In genomic region chr1:227352164-227352563, GRCh38 we compare ENCODE assay signal across 7 cellular contexts. TPM values are rescaled to one million over a fixed set of nuclear protein-coding genes. Genes with fewer than 3 reads are reported as not detected.
DNase-seq lines count a peak whose midpoint lies in the region; ATAC-seq and TF ChIP-seq lines count a peak whose summit lies in the region.
"Not testable (repeated sequence)": the region's sequence is repeated elsewhere in the genome, so short reads cannot be mapped to it uniquely, and the experiment has no call there.

No MANE protein-coding gene starts in this region.

- H3K27me3 ChIP-seq in PC-3 (ENCODE audit: low read length); adipocyte (replicated peaks; ENCODE audit: control insufficient read depth, insufficient read depth, low read length); left ventricle myocardium inferior (ENCODE audit: low read depth); skeletal muscle satellite cell (ENCODE audit: control insufficient read depth, insufficient read depth, low read length); tibial artery: not testable (repeated sequence)

- H3K4me1 ChIP-seq in HEK293 (ENCODE audit: control insufficient read depth, insufficient read depth, low read length), result peaks cover 13% of the 10 kb centered on the region
- H3K4me1 ChIP-seq in PC-3 (ENCODE audit: insufficient read depth, low read length), result peaks cover 27% of the 10 kb centered on the region
- peaks cover 20% of the 10 kb centered on the region for H3K4me1 ChIP-seq in adipocyte (ENCODE audit: control insufficient read depth, insufficient read depth, low read length)
- H3K4me1 ChIP-seq in left ventricle myocardium inferior, result peaks cover 36% of the 10 kb centered on the region
- H3K4me1 ChIP-seq in skeletal muscle satellite cell (ENCODE audit: control insufficient read depth, insufficient read depth, low read length), result peaks cover 24% of the 10 kb centered on the region
- peaks cover 0 to 28% (median 12%) of the 10 kb centered on the region in 4 donors for H3K4me1 ChIP-seq in tibial artery

- not testable (repeated sequence) for H3K27me3 Mint-ChIP-seq in chondrocyte (ENCODE audit: low read depth)

- BruUV-seq in PC-3 (replicated peaks; lab: Mats Ljungman, UMichigan), result not testable (repeated sequence)

- not testable (repeated sequence) for H3K27ac ChIP-seq in HEK293 (ENCODE audit: extremely low read depth, low read depth, low read length); PC-3 (ENCODE audit: low read length)
- H3K27ac ChIP-seq in left ventricle myocardium inferior (replicated peaks), result peak overlapping the region; percentile 62
- H3K27ac ChIP-seq in tibial artery, result peak overlapping the region; percentile 31 to 42

- not testable (repeated sequence) for H3K36me3 Mint-ChIP-seq in chondrocyte (ENCODE audit: low read depth)

- not testable (repeated sequence) for H2AFZ ChIP-seq in PC-3 (ENCODE audit: low read length)

- intact Hi-C loops in PC-3 (cut with micrococcal nuclease), result loop anchor here (5.0 kb wide), 1 partner anchor 480 kb away; the partner anchor contains the start of gene PSEN2
- intact Hi-C loops in left ventricle myocardium inferior (cut with micrococcal nuclease), result loop anchor here (10.0 kb wide), 1 partner anchor 83 kb away; no protein-coding TSS in a partner anchor
- intact Hi-C loops in tibial artery (cut with DNase I; ENCODE audit: low total_unique reads), result not testable (repeated sequence)

- peaks cover 41% of the 10 kb centered on the region for H3K4me1 Mint-ChIP-seq in chondrocyte (ENCODE audit: low read depth)

- H3K9me2 ChIP-seq in PC-3 (replicated peaks; ENCODE audit: low read length), result not testable (repeated sequence)

- POLR2A ChIA-PET in HEK293 (lab: Yijun Ruan, JAX), result not testable (repeated sequence)
- POLR2A ChIA-PET in PC-3 (lab: Charles Lee; ENCODE audit: unreplicated experiment), result interaction anchor here (0.6 kb wide), 1 partner anchor 22 kb away, joined by 4 read pairs; no protein-coding TSS in a partner anchor

- H3K9me3 Mint-ChIP-seq in chondrocyte (ENCODE audit: low read depth), result not testable (repeated sequence)

- not testable (repeated sequence) for H3K4me3 ChIP-seq in HEK293 (ENCODE audit: low read depth, low read length); PC-3 (ENCODE audit: low read length); adipocyte (ENCODE audit: low read length); left ventricle myocardium inferior; skeletal muscle satellite cell (ENCODE audit: low read length); tibial artery

- H3K36me3 ChIP-seq in HEK293 (ENCODE audit: control insufficient read depth in 2 of 2, insufficient read depth in 1 of 2, low read length in 2 of 2); PC-3 (ENCODE audit: low read depth, low read length); adipocyte (ENCODE audit: control insufficient read depth, insufficient read depth, low read length, severe bottlenecking); left ventricle myocardium inferior; skeletal muscle satellite cell (ENCODE audit: insufficient read depth, low read length); tibial artery: not testable (repeated sequence)

- not testable (repeated sequence) for H3K79me2 ChIP-seq in PC-3 (ENCODE audit: low read length)

- H3K9ac ChIP-seq in PC-3 (ENCODE audit: low read length), result not testable (repeated sequence)
- H3K9ac ChIP-seq in adipocyte (ENCODE audit: low read length), result peak overlapping the region; percentile 22
- H3K9ac ChIP-seq in skeletal muscle satellite cell (ENCODE audit: low read depth, low read length), result peak overlapping the region; percentile 19

- CTCF ChIA-PET in HEK293 (lab: Yijun Ruan, JAX), result interaction anchor here (0.7 kb wide), 1 partner anchor 109 kb away, joined by 4 read pairs; no protein-coding TSS in a partner anchor
- CTCF ChIA-PET in PC-3 (lab: Charles Lee), result not testable (repeated sequence)

- peaks cover 10% of the 10 kb centered on the region for H3F3A ChIP-seq in PC-3 (ENCODE audit: low read length, unreplicated experiment)

- not testable (repeated sequence) for H3K4me3 Mint-ChIP-seq in chondrocyte (ENCODE audit: unreplicated experiment)

- DNase-seq in PC-3; adipocyte (ENCODE audit: low read depth); chondrocyte (ENCODE audit: low spot score); left ventricle myocardium inferior; tibial artery: not testable (repeated sequence)

- not testable (repeated sequence) for H4K20me1 ChIP-seq in PC-3 (ENCODE audit: low read length)

- ATAC-seq in PC-3, result not testable (repeated sequence)

- TF ChIP-seq CTCF in HEK293 (tag by site-specific recombination; IDR thresholded peaks at IDR 0.05); PC-3 (conservative IDR thresholded peaks at IDR 0.05; ENCODE audit: low read depth, low read length); chondrocyte (IDR thresholded peaks at IDR 0.05); left ventricle myocardium inferior (IDR thresholded peaks at IDR 0.05; ENCODE audit: borderline replicate concordance); tibial artery (IDR thresholded peaks at IDR 0.05): not testable (repeated sequence)

- not testable (repeated sequence) for H3K9me3 ChIP-seq in HEK293 (ENCODE audit: control insufficient read depth, insufficient read depth, low read depth, low read length); PC-3 (ENCODE audit: low read length); adipocyte (ENCODE audit: control insufficient read depth, low read length); left ventricle myocardium inferior (replicated peaks); skeletal muscle satellite cell (replicated peaks; ENCODE audit: low read length); tibial artery

- 0 out of 2 replicates have a peak overlapping the region, but pooled peaks have one; percentile 0 for H3K4me2 ChIP-seq in PC-3 (ENCODE audit: low read length)
- H3K4me2 ChIP-seq in skeletal muscle satellite cell (ENCODE audit: low read length), result not testable (repeated sequence)

- H3K27ac Mint-ChIP-seq in chondrocyte (ENCODE audit: unreplicated experiment), result peak overlapping the region; percentile 69

TF ChIP-seq in HEK293, 187 proteins besides CTCF, POLR2A, EP300 and RAD21:
- TF ChIP-seq, protein P1, sequence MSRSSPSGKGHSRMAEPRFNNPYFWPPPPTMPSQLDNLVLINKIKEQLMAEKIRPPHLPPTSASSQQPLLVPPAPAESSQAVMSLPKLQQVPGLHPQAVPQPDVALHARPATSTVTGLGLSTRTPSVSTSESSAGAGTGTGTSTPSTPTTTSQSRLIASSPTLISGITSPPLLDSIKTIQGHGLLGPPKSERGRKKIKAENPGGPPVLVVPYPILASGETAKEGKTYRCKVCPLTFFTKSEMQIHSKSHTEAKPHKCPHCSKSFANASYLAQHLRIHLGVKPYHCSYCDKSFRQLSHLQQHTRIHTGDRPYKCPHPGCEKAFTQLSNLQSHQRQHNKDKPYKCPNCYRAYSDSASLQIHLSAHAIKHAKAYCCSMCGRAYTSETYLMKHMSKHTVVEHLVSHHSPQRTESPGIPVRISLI (tag by site-specific recombination; IDR thresholded peaks at IDR 0.05), result peak; percentile 62; the same call in 1 of the 2 replicates
- peak; percentile 47; the same call in 1 of the 2 replicates for TF ChIP-seq PRDM1 (tag by site-specific recombination; IDR thresholded peaks at IDR 0.05)

RNA-seq across cellular contexts. Expression of gene CDC42BPA, which starts 33.9 kb away (rescaled TPM):
- total RNA-seq in PC-3 (2014; rRNA removed) (32.0 and 42.1 TPM in 2 replicates), chondrocyte (59.1 to 77.6 TPM (median 61.6 TPM) in 3 replicates), left ventricle myocardium inferior (35.1 TPM)
- 30.4 and 31.7 TPM in 2 replicates for total RNA-seq in skeletal muscle satellite cell (2012; rRNA removed)
